15 cellular contexts compared by ENCODE assay signal in the genomic region with DNA sequence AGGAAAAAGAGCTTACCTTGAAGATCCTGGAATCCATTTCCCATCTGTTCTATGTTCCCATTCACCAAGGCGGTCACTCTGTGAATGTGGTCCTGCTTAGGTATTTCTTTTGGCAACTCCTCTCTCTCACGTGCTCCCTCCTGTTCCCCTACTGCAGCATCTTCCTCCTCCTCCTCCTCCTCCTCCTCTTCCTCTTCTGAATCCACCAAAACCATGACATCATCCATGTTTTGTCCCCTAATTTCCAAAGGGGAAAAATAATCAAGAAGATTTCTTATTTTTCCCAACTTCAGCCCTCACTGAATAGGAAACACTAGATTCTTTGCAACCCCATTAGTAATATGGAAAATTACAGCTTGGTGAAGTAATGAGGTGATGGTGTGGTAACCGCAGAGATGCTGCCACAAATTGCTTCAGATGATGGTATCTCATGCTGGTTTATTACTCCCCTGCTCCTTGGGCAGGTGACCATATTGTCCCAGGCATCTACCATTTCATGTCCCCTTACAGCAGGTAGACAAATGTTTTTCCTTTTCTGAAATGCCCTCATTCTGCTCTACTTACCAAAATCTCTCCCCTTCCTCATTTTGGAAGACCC. TPM values are rescaled to one million over a fixed set of nuclear protein-coding genes. Genes with fewer than 3 reads are reported as not detected.
DNase-seq lines count a peak whose midpoint lies in the region; TF ChIP-seq lines count a peak whose summit lies in the region.
"Had no signal": no experiment of that assay in that cellular context is flagged by ENCODE, and none has a peak within 500 bp of the region (broad histone marks: within the 10 kb centered on the region; RNA-seq: fewer than 3 reads in every experiment).

No MANE protein-coding gene starts in this region.

- no peak overlapping the region for H3K27ac ChIP-seq in A673 (ENCODE audit: low read depth, low read length, poor library complexity, severe bottlenecking)

- no peak overlapping the region for H3K4me3 ChIP-seq in A673 (ENCODE audit: low read depth, low read length, poor library complexity, severe bottlenecking)

- CTCF ChIA-PET in A673 (lab: Charles Lee) = interaction anchor here (0.6 kb wide), 3 partner anchors 308 to 1476 kb away, joined by 3 to 12 read pairs (median 8); a partner anchor contains a TSS

- no peaks in the 10 kb centered on the region for H3K27me3 ChIP-seq in A673 (replicated peaks; ENCODE audit: insufficient read depth, low read depth, low read length, poor library complexity)

- peaks cover 1% of the 10 kb centered on the region for H3K27me3 Mint-ChIP-seq in activated naive CD4-positive, alpha-beta T cell treated with anti-CD3 and anti-CD28 coated beads, Interleukin-2, amount 50 U/mL, for 24 hours
- H3K27me3 Mint-ChIP-seq in dendritic cell treated with granulocyte-macrophage colony-stimulating factor and Interleukin-4, amounts not matched to agents 40 ng/mL and 50 ng/mL, for 4 days = no peaks in the 10 kb centered on the region
- H3K27me3 Mint-ChIP-seq in activated CD4-positive, alpha-beta T cell treated with anti-CD3 and anti-CD28 coated beads, Interleukin-2, amount 10 ng/mL, durations not matched to agents 24 days and 14 days = no peaks in the 10 kb centered on the region

- no peaks in the 10 kb centered on the region for H3K9me3 Mint-ChIP-seq in activated naive CD4-positive, alpha-beta T cell treated with anti-CD3 and anti-CD28 coated beads, Interleukin-2, amount 50 U/mL, for 24 hours
- H3K9me3 Mint-ChIP-seq in dendritic cell treated with granulocyte-macrophage colony-stimulating factor and Interleukin-4, amounts not matched to agents 40 ng/mL and 50 ng/mL, for 4 days = no peaks in the 10 kb centered on the region
- H3K9me3 Mint-ChIP-seq in activated CD4-positive, alpha-beta T cell treated with anti-CD3 and anti-CD28 coated beads, Interleukin-2, amount 10 ng/mL, durations not matched to agents 24 days and 14 days = no peaks in the 10 kb centered on the region
- H3K9me3 Mint-ChIP-seq: CD8-positive, alpha-beta T cell had no signal

- no peaks in the 10 kb centered on the region for H3K36me3 ChIP-seq in A673 (ENCODE audit: insufficient read depth, low read length, poor library complexity, severe bottlenecking)

- intact Hi-C loops in dendritic cell treated with granulocyte-macrophage colony-stimulating factor and Interleukin-4, amounts not matched to agents 40 ng/mL and 50 ng/mL, for 4 days (cut with micrococcal nuclease) = no loop called here
- intact Hi-C loops in activated CD4-positive, alpha-beta T cell treated with anti-CD3 and anti-CD28 coated beads, Interleukin-2, amount 10 ng/mL, durations not matched to agents 24 days and 14 days (cut with micrococcal nuclease) = no loop called here
- intact Hi-C loops in A673 (cut with micrococcal nuclease; ENCODE audit: unreplicated experiment) = no loop called here

- no peak for TF ChIP-seq CTCF in A673 (conservative IDR thresholded peaks at IDR 0.05; ENCODE audit: low read depth, low read length)

- DNase-seq in activated naive CD4-positive, alpha-beta T cell (lab: John Stamatoyannopoulos, UW) = no peak
- peak; percentile 53 for DNase-seq in GF-D8 (lab: John Stamatoyannopoulos, UW)
- peak; percentile 14 for DNase-seq in NCI-H69 (lab: John Stamatoyannopoulos, UW)
- DNase-seq in activated CD4-positive, alpha-beta T cell treated with anti-CD3 and anti-CD28 coated beads, Interleukin-2, amount 10 ng/mL, durations not matched to agents 24 days and 14 days = no peak
- DNase-seq in GOT3 (lab: John Stamatoyannopoulos, UW) = no peak
- no peak for DNase-seq in A673 (ENCODE audit: low spot score)
- DNase-seq: CD8-positive, alpha-beta T cell; COR-L47; DMS153; DMS79 treated with DMSO at 0.1 percent for 48 hours; EL; IMR-90 had no signal

- no peaks in the 10 kb centered on the region for H3K9me3 ChIP-seq in A673 (ENCODE audit: low read depth, low read length, poor library complexity, severe bottlenecking)

- no peak overlapping the region for H3K4me3 Mint-ChIP-seq in activated naive CD4-positive, alpha-beta T cell treated with anti-CD3 and anti-CD28 coated beads, Interleukin-2, amount 50 U/mL, for 24 hours
- H3K4me3 Mint-ChIP-seq in dendritic cell treated with granulocyte-macrophage colony-stimulating factor and Interleukin-4, amounts not matched to agents 40 ng/mL and 50 ng/mL, for 4 days = no peak overlapping the region
- no peak overlapping the region for H3K4me3 Mint-ChIP-seq in activated CD4-positive, alpha-beta T cell treated with anti-CD3 and anti-CD28 coated beads, Interleukin-2, amount 10 ng/mL, durations not matched to agents 24 days and 14 days
- H3K4me3 Mint-ChIP-seq: CD14-positive monocyte; CD8-positive, alpha-beta T cell had no signal

- BruUV-seq in A673 (replicated peaks; lab: Mats Ljungman, UMichigan) = no TSS peak

- H3K4me1 Mint-ChIP-seq in activated naive CD4-positive, alpha-beta T cell treated with anti-CD3 and anti-CD28 coated beads, Interleukin-2, amount 50 U/mL, for 24 hours = peaks cover 31% of the 10 kb centered on the region
- H3K4me1 Mint-ChIP-seq in dendritic cell treated with granulocyte-macrophage colony-stimulating factor and Interleukin-4, amounts not matched to agents 40 ng/mL and 50 ng/mL, for 4 days (ENCODE audit: low read depth) = peaks cover 50% of the 10 kb centered on the region
- peaks cover 38% of the 10 kb centered on the region for H3K4me1 Mint-ChIP-seq in activated CD4-positive, alpha-beta T cell treated with anti-CD3 and anti-CD28 coated beads, Interleukin-2, amount 10 ng/mL, durations not matched to agents 24 days and 14 days

- H3K36me3 Mint-ChIP-seq in activated naive CD4-positive, alpha-beta T cell treated with anti-CD3 and anti-CD28 coated beads, Interleukin-2, amount 50 U/mL, for 24 hours = no peaks in the 10 kb centered on the region
- peaks cover 8% of the 10 kb centered on the region for H3K36me3 Mint-ChIP-seq in dendritic cell treated with granulocyte-macrophage colony-stimulating factor and Interleukin-4, amounts not matched to agents 40 ng/mL and 50 ng/mL, for 4 days (ENCODE audit: low read depth)
- H3K36me3 Mint-ChIP-seq in activated CD4-positive, alpha-beta T cell treated with anti-CD3 and anti-CD28 coated beads, Interleukin-2, amount 10 ng/mL, durations not matched to agents 24 days and 14 days (ENCODE audit: low read depth) = peaks cover 14% of the 10 kb centered on the region
- H3K36me3 Mint-ChIP-seq: CD8-positive, alpha-beta T cell had no signal

- POLR2A ChIA-PET in A673 (lab: Charles Lee; ENCODE audit: low non-redundant PET) = interaction anchor here (0.6 kb wide), 1 partner anchor 8 kb away, joined by 17 read pairs; no protein-coding TSS in a partner anchor

- H3K27ac Mint-ChIP-seq in activated naive CD4-positive, alpha-beta T cell treated with anti-CD3 and anti-CD28 coated beads, Interleukin-2, amount 50 U/mL, for 24 hours = peak overlapping the region; percentile 35
- peak overlapping the region; percentile 37 for H3K27ac Mint-ChIP-seq in dendritic cell treated with granulocyte-macrophage colony-stimulating factor and Interleukin-4, amounts not matched to agents 40 ng/mL and 50 ng/mL, for 4 days
- no peak overlapping the region for H3K27ac Mint-ChIP-seq in activated CD4-positive, alpha-beta T cell treated with anti-CD3 and anti-CD28 coated beads, Interleukin-2, amount 10 ng/mL, durations not matched to agents 24 days and 14 days
- H3K27ac Mint-ChIP-seq: CD8-positive, alpha-beta T cell had no signal

- peaks cover 4% of the 10 kb centered on the region for H3K4me1 ChIP-seq in A673 (ENCODE audit: insufficient read depth, low read length, poor library complexity, severe bottlenecking)

RNA-seq across cellular contexts. Expression of a gene that starts 7.5 kb away (rescaled TPM):
- total RNA-seq in activated CD4-positive, alpha-beta T cell treated with anti-CD3 and anti-CD28 coated beads, Interleukin-2, amount 10 ng/mL, durations not matched to agents 24 days and 14 days = 129 and 133 TPM in 2 replicates
- total RNA-seq in A673 (2021) = 97.9 and 122 TPM in 2 replicates

RNA-seq across cellular contexts. Expression of a gene that starts 35.4 kb away (rescaled TPM):
- 12.8 and 14.4 TPM in 2 replicates for total RNA-seq in activated CD4-positive, alpha-beta T cell treated with anti-CD3 and anti-CD28 coated beads, Interleukin-2, amount 10 ng/mL, durations not matched to agents 24 days and 14 days
- total RNA-seq in A673 (2021) = 7.7 and 9.9 TPM in 2 replicates

RNA-seq across cellular contexts. Expression of a gene that starts 52.0 kb away (rescaled TPM):
- total RNA-seq in activated CD4-positive, alpha-beta T cell treated with anti-CD3 and anti-CD28 coated beads, Interleukin-2, amount 10 ng/mL, durations not matched to agents 24 days and 14 days = 82.9 and 84.4 TPM in 2 replicates
- total RNA-seq in A673 (2021) = 62.1 and 66.3 TPM in 2 replicates

Comparison
In these comparisons a context has a peak if more than half of its experiments do, and no peak if none do; other contexts are left out.
1. DNase-seq: peak in GF-D8 (single experiment) and NCI-H69 (single experiment); none in activated naive CD4-positive, alpha-beta T cell (0 of 4), activated CD4-positive, alpha-beta T cell treated with anti-CD3 and anti-CD28 coated beads, Interleukin-2, amount 10 ng/mL, durations not matched to agents 24 days and 14 days (single experiment), GOT3 (single experiment) and A673 (single experiment).